ENCODE assay signal across 28 cellular contexts in genomic region chr2:79638410-79638809, GRCh38.
DNase-seq lines count a peak whose midpoint lies in the region; ATAC-seq, FAIRE-seq and TF ChIP-seq lines count a peak whose summit lies in the region.
"Had no signal": no experiment of that assay in that cellular context is flagged by ENCODE, and none has a peak within 500 bp of the region (broad histone marks: within the 10 kb centered on the region; RNA-seq: fewer than 3 reads in every experiment).

No MANE protein-coding gene starts in this region.

- H3K4me2 ChIP-seq in GM23338 (peak overlapping the region; percentile 6; the same call in 1 of the 2 replicates), astrocyte (ENCODE audit: low read length) (no peak overlapping the region)
- H3K4me2 ChIP-seq: BLaER1 had no signal

- no peak overlapping the region for H2AFZ ChIP-seq in GM23338
- H2AFZ ChIP-seq in astrocyte (ENCODE audit: low read depth, low read length), result no peak overlapping the region

- peaks cover 19% of the 10 kb centered on the region for H3K4me1 ChIP-seq in GM23338 (ENCODE audit: insufficient read depth)
- H3K4me1 ChIP-seq in astrocyte (ENCODE audit: insufficient read depth, low read length), result no peaks in the 10 kb centered on the region
- H3K4me1 ChIP-seq: BLaER1, colonic mucosa, HAP-1, thyroid gland had no signal

- no peak overlapping the region for H3K4me3 ChIP-seq in GM23338
- no peak overlapping the region for H3K4me3 ChIP-seq in astrocyte (ENCODE audit: insufficient read depth, low read depth, low read length)
- H3K4me3 ChIP-seq: BLaER1, cardiac muscle cell, colonic mucosa, HAP-1, thyroid gland had no signal

- H3K27ac ChIP-seq in GM23338 (ENCODE audit: low read depth) (no peak overlapping the region), astrocyte (ENCODE audit: low read depth, low read length) (no peak overlapping the region)
- H3K27ac ChIP-seq: BLaER1, cardiac muscle cell, colonic mucosa, thyroid gland had no signal

- no peak for FAIRE-seq in astrocyte (lab: Jason Lieb, UNC)
- FAIRE-seq: GM18507, keratinocyte, small intestine had no signal

- no peaks in the 10 kb centered on the region for H3K36me3 ChIP-seq in GM23338 (ENCODE audit: insufficient read depth)
- H3K36me3 ChIP-seq in astrocyte (ENCODE audit: insufficient read depth, low read length), result no peaks in the 10 kb centered on the region
- H3K36me3 ChIP-seq: BLaER1, cardiac muscle cell, colonic mucosa, HAP-1, thyroid gland had no signal

- no peaks in the 10 kb centered on the region; the same call in 1 of the 3 replicates for H3K9me3 Mint-ChIP-seq in GM23338
- peaks cover 5% of the 10 kb centered on the region for H3K9me3 Mint-ChIP-seq in astrocyte (ENCODE audit: unreplicated experiment)

- H3K27me3 Mint-ChIP-seq in GM23338 (ENCODE audit: insufficient read depth, low read depth, poor library complexity) (no peaks in the 10 kb centered on the region), astrocyte (ENCODE audit: low read depth, unreplicated experiment) (no peaks in the 10 kb centered on the region)
- H3K27me3 Mint-ChIP-seq: activated CD4-positive, alpha-beta memory T cell treated with anti-CD3 and anti-CD28 coated beads, Interleukin-2, amount 10 ng/mL, durations not matched to agents 7 days and 5 days; activated T-helper 17 cell treated with anti-CD3 and anti-CD28 coated beads, Interleukin-2, amount 50 U/mL, for 72 hours; effector memory CD8-positive, alpha-beta T cell; stimulated activated naive CD8-positive, alpha-beta T cell treated with anti-CD3 and anti-CD28 coated beads, Interleukin-15, Interleukin-2, amounts not matched to agents 100 ng/mL and 50 ng/mL, for 24 hours had no signal

- no peaks in the 10 kb centered on the region for H3F3A ChIP-seq in GM23338 (replicated peaks; ENCODE audit: low read depth)

- no peaks in the 10 kb centered on the region for H3K9me3 ChIP-seq in astrocyte (ENCODE audit: insufficient read depth, low read depth, low read length)
- H3K9me3 ChIP-seq: BLaER1, colonic mucosa, HAP-1, thyroid gland had no signal

- peak; percentile 3 for DNase-seq in A172 (ENCODE audit: low spot score)
- DNase-seq in GM23338 (ENCODE audit: low spot score), result no peak
- peak; percentile 91 for DNase-seq in NCI-H526 treated with DMSO at 0.1 percent for 48 hours (lab: John Stamatoyannopoulos, UW)
- DNase-seq in astrocyte (ENCODE audit: low read depth), result peak; percentile 21
- DNase-seq in NCI-H187 treated with DMSO at 0.1 percent for 48 hours (lab: John Stamatoyannopoulos, UW), result no peak
- no peak for DNase-seq in NCI-H1930 (lab: John Stamatoyannopoulos, UW)
- no peak for DNase-seq in activated effector memory CD4-positive, alpha-beta T cell treated with anti-CD3 and anti-CD28 coated beads, Interleukin-2, amount 50 U/mL, for 16 hours
- DNase-seq: activated CD4-positive, alpha-beta memory T cell treated with anti-CD3 and anti-CD28 coated beads, Interleukin-2, amount 10 ng/mL, durations not matched to agents 7 days and 5 days; activated CD4-positive, alpha-beta T cell treated with anti-CD3 and anti-CD28 coated beads for 1 hour; anterior cingulate cortex; colonic mucosa; DND-41; effector memory CD8-positive, alpha-beta T cell; erythroblast; glutamatergic neuron; IMR-90; NCI-H1436 treated with DMSO at 0.1 percent for 48 hours; nephron progenitor cell; small intestine; thyroid gland had no signal

- no peak overlapping the region for H3K4me3 Mint-ChIP-seq in GM23338
- no peak overlapping the region for H3K4me3 Mint-ChIP-seq in astrocyte (ENCODE audit: unreplicated experiment)
- H3K4me3 Mint-ChIP-seq: activated CD4-positive, alpha-beta memory T cell treated with anti-CD3 and anti-CD28 coated beads, Interleukin-2, amount 10 ng/mL, durations not matched to agents 7 days and 5 days; activated T-helper 17 cell treated with anti-CD3 and anti-CD28 coated beads, Interleukin-2, amount 50 U/mL, for 72 hours; effector memory CD8-positive, alpha-beta T cell; nephron progenitor cell; stimulated activated naive CD8-positive, alpha-beta T cell treated with anti-CD3 and anti-CD28 coated beads, Interleukin-15, Interleukin-2, amounts not matched to agents 100 ng/mL and 50 ng/mL, for 24 hours had no signal

- H4K20me1 ChIP-seq in GM23338 (replicated peaks; ENCODE audit: insufficient read depth) (no peaks in the 10 kb centered on the region), astrocyte (ENCODE audit: insufficient read depth, low read length) (no peaks in the 10 kb centered on the region)
- H4K20me1 ChIP-seq: BLaER1 had no signal

- H3K79me2 ChIP-seq in GM23338 (replicated peaks; ENCODE audit: insufficient read depth) (no peaks in the 10 kb centered on the region), astrocyte (ENCODE audit: insufficient read depth, low read length) (no peaks in the 10 kb centered on the region)

- H3K9ac ChIP-seq in astrocyte (ENCODE audit: low read length), result no peak overlapping the region
- H3K9ac ChIP-seq: BLaER1 had no signal

- H3K27me3 ChIP-seq in GM23338 (ENCODE audit: insufficient read depth) (no peaks in the 10 kb centered on the region), astrocyte (ENCODE audit: insufficient read depth, low read length) (no peaks in the 10 kb centered on the region)
- H3K27me3 ChIP-seq: BLaER1, cardiac muscle cell, colonic mucosa, thyroid gland had no signal

- TF ChIP-seq CTCF in GM23338 (conservative IDR thresholded peaks at IDR 0.05; ENCODE audit: low read depth in 2 of 2) (no peak), astrocyte (IDR thresholded peaks at IDR 0.05; ENCODE audit: insufficient read depth, low read depth, low read length) (no peak)

- no peak overlapping the region for H3K27ac Mint-ChIP-seq in GM23338
- no peak overlapping the region for H3K27ac Mint-ChIP-seq in astrocyte (ENCODE audit: unreplicated experiment)
- H3K27ac Mint-ChIP-seq: activated CD4-positive, alpha-beta memory T cell treated with anti-CD3 and anti-CD28 coated beads, Interleukin-2, amount 10 ng/mL, durations not matched to agents 7 days and 5 days; activated naive CD4-positive, alpha-beta T cell treated with anti-CD3 and anti-CD28 coated beads, Interleukin-2, amount 50 U/mL, for 72 hours; activated T-helper 17 cell treated with anti-CD3 and anti-CD28 coated beads, Interleukin-2, amount 50 U/mL, for 72 hours; effector memory CD8-positive, alpha-beta T cell; nephron progenitor cell; stimulated activated naive CD8-positive, alpha-beta T cell treated with anti-CD3 and anti-CD28 coated beads, Interleukin-15, Interleukin-2, amounts not matched to agents 100 ng/mL and 50 ng/mL, for 24 hours had no signal

- H3K36me3 Mint-ChIP-seq in GM23338 (ENCODE audit: low read depth) (peaks cover 4% of the 10 kb centered on the region; the same call in 1 of the 3 replicates), astrocyte (ENCODE audit: low read depth, unreplicated experiment) (no peaks in the 10 kb centered on the region)

- H3K4me1 Mint-ChIP-seq in GM23338 (peaks cover 19% of the 10 kb centered on the region), astrocyte (ENCODE audit: low read depth, unreplicated experiment) (peaks cover 5% of the 10 kb centered on the region)
- H3K4me1 Mint-ChIP-seq: activated CD4-positive, alpha-beta memory T cell treated with anti-CD3 and anti-CD28 coated beads, Interleukin-2, amount 10 ng/mL, durations not matched to agents 7 days and 5 days; activated T-helper 17 cell treated with anti-CD3 and anti-CD28 coated beads, Interleukin-2, amount 50 U/mL, for 72 hours had no signal

- no peak for ATAC-seq in GM23338
- ATAC-seq: activated naive CD4-positive, alpha-beta T cell treated with anti-CD3 and anti-CD28 coated beads, Interleukin-2, amount 50 U/mL, for 72 hours; activated T-helper 17 cell treated with anti-CD3 and anti-CD28 coated beads, Interleukin-2, amount 50 U/mL, for 72 hours; effector memory CD8-positive, alpha-beta T cell had no signal

- H3K9me2 ChIP-seq in GM23338 (ENCODE audit: insufficient read depth), result no peaks in the 10 kb centered on the region

TF ChIP-seq in GM23338, 12 proteins besides CTCF, POLR2A, EP300 and RAD21 (continues in another document):
- TF ChIP-seq NANOG (IDR thresholded peaks at IDR 0.05; ENCODE audit: borderline replicate concordance), result no peak
- TF ChIP-seq, protein P1, sequence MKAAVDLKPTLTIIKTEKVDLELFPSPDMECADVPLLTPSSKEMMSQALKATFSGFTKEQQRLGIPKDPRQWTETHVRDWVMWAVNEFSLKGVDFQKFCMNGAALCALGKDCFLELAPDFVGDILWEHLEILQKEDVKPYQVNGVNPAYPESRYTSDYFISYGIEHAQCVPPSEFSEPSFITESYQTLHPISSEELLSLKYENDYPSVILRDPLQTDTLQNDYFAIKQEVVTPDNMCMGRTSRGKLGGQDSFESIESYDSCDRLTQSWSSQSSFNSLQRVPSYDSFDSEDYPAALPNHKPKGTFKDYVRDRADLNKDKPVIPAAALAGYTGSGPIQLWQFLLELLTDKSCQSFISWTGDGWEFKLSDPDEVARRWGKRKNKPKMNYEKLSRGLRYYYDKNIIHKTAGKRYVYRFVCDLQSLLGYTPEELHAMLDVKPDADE (IDR thresholded peaks at IDR 0.05), result no peak
- TF ChIP-seq JUNB (IDR thresholded peaks at IDR 0.05; ENCODE audit: unreplicated experiment), result no peak
- TF ChIP-seq POLR2AphosphoS5 (IDR thresholded peaks at IDR 0.05; ENCODE audit: low read depth), result no peak
- no peak for TF ChIP-seq ZNF114 (CRISPR knock-in tag; IDR thresholded peaks at IDR 0.05)
- TF ChIP-seq, protein P2, sequence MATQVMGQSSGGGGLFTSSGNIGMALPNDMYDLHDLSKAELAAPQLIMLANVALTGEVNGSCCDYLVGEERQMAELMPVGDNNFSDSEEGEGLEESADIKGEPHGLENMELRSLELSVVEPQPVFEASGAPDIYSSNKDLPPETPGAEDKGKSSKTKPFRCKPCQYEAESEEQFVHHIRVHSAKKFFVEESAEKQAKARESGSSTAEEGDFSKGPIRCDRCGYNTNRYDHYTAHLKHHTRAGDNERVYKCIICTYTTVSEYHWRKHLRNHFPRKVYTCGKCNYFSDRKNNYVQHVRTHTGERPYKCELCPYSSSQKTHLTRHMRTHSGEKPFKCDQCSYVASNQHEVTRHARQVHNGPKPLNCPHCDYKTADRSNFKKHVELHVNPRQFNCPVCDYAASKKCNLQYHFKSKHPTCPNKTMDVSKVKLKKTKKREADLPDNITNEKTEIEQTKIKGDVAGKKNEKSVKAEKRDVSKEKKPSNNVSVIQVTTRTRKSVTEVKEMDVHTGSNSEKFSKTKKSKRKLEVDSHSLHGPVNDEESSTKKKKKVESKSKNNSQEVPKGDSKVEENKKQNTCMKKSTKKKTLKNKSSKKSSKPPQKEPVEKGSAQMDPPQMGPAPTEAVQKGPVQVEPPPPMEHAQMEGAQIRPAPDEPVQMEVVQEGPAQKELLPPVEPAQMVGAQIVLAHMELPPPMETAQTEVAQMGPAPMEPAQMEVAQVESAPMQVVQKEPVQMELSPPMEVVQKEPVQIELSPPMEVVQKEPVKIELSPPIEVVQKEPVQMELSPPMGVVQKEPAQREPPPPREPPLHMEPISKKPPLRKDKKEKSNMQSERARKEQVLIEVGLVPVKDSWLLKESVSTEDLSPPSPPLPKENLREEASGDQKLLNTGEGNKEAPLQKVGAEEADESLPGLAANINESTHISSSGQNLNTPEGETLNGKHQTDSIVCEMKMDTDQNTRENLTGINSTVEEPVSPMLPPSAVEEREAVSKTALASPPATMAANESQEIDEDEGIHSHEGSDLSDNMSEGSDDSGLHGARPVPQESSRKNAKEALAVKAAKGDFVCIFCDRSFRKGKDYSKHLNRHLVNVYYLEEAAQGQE (IDR thresholded peaks at IDR 0.05; ENCODE audit: unreplicated experiment), result no peak
- no peak for TF ChIP-seq STAT1 (IDR thresholded peaks at IDR 0.05; ENCODE audit: unreplicated experiment)

Comparison
In these comparisons a context has a peak if more than half of its experiments do, and no peak if none do; other contexts are left out.
1. DNase-seq: peak in A172 (single experiment), NCI-H526 treated with DMSO at 0.1 percent for 48 hours (single experiment) and astrocyte (single experiment); none in GM23338 (single experiment), NCI-H187 treated with DMSO at 0.1 percent for 48 hours (single experiment), NCI-H1930 (0 of 2) and activated effector memory CD4-positive, alpha-beta T cell treated with anti-CD3 and anti-CD28 coated beads, Interleukin-2, amount 50 U/mL, for 16 hours (single experiment).